In the genomic region with DNA sequence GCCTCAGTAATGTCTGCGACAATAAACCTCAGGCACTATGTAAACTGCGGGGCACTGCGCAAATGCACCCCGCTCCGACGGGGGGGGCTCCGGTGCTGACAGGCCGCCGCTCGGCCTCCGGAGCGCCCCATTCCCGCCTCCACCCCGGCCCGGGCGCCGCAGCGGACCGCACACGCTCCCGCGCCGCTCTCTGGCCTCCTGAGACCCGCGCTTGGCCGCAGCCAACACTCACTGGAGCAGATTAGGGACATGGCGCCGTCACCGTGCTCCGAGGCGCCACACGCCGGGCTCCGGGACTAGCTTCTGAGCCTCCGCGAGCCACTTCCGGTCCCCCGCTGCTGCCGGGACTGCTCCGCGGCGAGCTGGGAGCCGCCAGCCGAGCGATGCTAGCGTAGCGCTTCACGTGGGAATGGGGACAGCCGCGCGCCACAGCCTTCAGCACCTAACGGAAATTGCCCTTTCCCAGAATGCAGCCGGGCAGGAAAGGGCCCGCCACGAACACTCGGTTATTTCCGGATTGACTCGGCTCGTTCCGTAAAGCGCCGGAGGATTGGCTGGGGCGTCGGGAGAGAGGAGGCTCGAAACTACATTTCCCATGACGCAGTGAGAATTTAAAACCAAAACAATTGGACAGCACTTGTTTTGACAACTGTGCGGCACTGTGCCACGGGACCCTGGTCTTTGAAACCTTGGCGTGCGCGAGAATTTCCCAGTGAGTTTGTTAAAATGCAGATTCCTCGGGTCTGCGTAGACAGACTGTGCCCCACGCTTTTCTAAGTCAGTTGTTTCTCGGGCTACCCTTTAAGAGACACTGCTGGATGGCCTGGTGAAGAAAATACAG, we compare ENCODE assay signal across 1 cellular context.
TF ChIP-seq lines count a peak whose summit lies in the region.

A gene (minus strand): TSS at position 454 of the 841 bp plus-strand sequence. CDS start 203 bp downstream, at position 251.

TF ChIP-seq in HepG2, 621 proteins besides CTCF, POLR2A, EP300 and RAD21 (continued from another document and continues in another):
- TF ChIP-seq, protein P1, sequence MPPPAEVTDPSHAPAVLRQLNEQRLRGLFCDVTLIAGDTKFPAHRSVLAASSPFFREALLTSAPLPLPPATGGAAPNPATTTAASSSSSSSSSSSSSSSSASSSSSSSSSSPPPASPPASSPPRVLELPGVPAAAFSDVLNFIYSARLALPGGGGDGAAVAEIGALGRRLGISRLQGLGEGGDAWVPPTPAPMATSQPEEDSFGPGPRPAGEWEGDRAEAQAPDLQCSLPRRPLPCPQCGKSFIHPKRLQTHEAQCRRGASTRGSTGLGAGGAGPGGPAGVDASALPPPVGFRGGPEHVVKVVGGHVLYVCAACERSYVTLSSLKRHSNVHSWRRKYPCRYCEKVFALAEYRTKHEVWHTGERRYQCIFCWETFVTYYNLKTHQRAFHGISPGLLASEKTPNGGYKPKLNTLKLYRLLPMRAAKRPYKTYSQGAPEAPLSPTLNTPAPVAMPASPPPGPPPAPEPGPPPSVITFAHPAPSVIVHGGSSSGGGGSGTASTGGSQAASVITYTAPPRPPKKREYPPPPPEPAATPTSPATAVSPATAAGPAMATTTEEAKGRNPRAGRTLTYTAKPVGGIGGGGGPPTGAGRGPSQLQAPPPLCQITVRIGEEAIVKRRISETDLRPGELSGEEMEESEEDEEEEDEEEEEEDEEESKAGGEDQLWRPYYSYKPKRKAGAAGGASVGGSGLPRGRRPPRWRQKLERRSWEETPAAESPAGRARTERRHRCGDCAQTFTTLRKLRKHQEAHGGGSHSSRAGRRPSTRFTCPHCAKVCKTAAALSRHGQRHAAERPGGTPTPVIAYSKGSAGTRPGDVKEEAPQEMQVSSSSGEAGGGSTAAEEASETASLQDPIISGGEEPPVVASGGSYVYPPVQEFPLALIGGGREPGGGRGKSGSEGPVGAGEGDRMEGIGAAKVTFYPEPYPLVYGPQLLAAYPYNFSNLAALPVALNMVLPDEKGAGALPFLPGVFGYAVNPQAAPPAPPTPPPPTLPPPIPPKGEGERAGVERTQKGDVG (CRISPR knock-in tag; IDR thresholded peaks at IDR 0.05; ENCODE audit: borderline replicate concordance): no peak
- no peak for TF ChIP-seq KLF9 (CRISPR knock-in tag; IDR thresholded peaks at IDR 0.05; ENCODE audit: low read depth)
- TF ChIP-seq ZNF816 (CRISPR knock-in tag; IDR thresholded peaks at IDR 0.05; ENCODE audit: borderline replicate concordance): peak; percentile 54; the same call in 1 of the 2 replicates
- peak; percentile 94 for TF ChIP-seq PHF8 (CRISPR knock-in tag; IDR thresholded peaks at IDR 0.05)
- TF ChIP-seq, protein P2, sequence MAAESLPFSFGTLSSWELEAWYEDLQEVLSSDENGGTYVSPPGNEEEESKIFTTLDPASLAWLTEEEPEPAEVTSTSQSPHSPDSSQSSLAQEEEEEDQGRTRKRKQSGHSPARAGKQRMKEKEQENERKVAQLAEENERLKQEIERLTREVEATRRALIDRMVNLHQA (CRISPR knock-in tag; IDR thresholded peaks at IDR 0.05): no peak
- no peak for TF ChIP-seq ZNF672 (CRISPR knock-in tag; IDR thresholded peaks at IDR 0.05)
- TF ChIP-seq, protein P3, sequence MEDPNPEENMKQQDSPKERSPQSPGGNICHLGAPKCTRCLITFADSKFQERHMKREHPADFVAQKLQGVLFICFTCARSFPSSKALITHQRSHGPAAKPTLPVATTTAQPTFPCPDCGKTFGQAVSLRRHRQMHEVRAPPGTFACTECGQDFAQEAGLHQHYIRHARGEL (CRISPR knock-in tag; IDR thresholded peaks at IDR 0.05): no peak
- no peak for TF ChIP-seq PAX8 (CRISPR knock-in tag; IDR thresholded peaks at IDR 0.05; ENCODE audit: borderline replicate concordance)
- TF ChIP-seq ZNF850 (CRISPR knock-in tag; conservative IDR thresholded peaks at IDR 0.05): no peak; the same call in 1 of the 2 replicates
- no peak for TF ChIP-seq HNRNPUL1 (IDR thresholded peaks at IDR 0.05; ENCODE audit: low read depth, low read length)
- TF ChIP-seq HOXA9 (CRISPR knock-in tag; IDR thresholded peaks at IDR 0.05; ENCODE audit: borderline replicate concordance): 0 out of 2 replicates have a peak, but pooled peaks have one; percentile 18
- TF ChIP-seq SMARCE1 (IDR thresholded peaks at IDR 0.05; ENCODE audit: borderline replicate concordance): no peak
- TF ChIP-seq, protein P4, sequence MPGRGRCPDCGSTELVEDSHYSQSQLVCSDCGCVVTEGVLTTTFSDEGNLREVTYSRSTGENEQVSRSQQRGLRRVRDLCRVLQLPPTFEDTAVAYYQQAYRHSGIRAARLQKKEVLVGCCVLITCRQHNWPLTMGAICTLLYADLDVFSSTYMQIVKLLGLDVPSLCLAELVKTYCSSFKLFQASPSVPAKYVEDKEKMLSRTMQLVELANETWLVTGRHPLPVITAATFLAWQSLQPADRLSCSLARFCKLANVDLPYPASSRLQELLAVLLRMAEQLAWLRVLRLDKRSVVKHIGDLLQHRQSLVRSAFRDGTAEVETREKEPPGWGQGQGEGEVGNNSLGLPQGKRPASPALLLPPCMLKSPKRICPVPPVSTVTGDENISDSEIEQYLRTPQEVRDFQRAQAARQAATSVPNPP (CRISPR knock-in tag; IDR thresholded peaks at IDR 0.05): 0 out of 2 replicates have a peak, but pooled peaks have one; percentile 48
- no peak for TF ChIP-seq ZNF780A (CRISPR knock-in tag; IDR thresholded peaks at IDR 0.05)
- TF ChIP-seq HDAC1 (CRISPR knock-in tag; IDR thresholded peaks at IDR 0.05): peak; percentile 97
- TF ChIP-seq, protein P5, sequence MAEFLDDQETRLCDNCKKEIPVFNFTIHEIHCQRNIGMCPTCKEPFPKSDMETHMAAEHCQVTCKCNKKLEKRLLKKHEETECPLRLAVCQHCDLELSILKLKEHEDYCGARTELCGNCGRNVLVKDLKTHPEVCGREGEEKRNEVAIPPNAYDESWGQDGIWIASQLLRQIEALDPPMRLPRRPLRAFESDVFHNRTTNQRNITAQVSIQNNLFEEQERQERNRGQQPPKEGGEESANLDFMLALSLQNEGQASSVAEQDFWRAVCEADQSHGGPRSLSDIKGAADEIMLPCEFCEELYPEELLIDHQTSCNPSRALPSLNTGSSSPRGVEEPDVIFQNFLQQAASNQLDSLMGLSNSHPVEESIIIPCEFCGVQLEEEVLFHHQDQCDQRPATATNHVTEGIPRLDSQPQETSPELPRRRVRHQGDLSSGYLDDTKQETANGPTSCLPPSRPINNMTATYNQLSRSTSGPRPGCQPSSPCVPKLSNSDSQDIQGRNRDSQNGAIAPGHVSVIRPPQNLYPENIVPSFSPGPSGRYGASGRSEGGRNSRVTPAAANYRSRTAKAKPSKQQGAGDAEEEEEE (CRISPR knock-in tag; IDR thresholded peaks at IDR 0.05; ENCODE audit: borderline replicate concordance): no peak
- TF ChIP-seq KLF13 (CRISPR knock-in tag; IDR thresholded peaks at IDR 0.05): no peak
- TF ChIP-seq NFE2L1 (CRISPR knock-in tag; IDR thresholded peaks at IDR 0.05; ENCODE audit: borderline replicate concordance): no peak
- no peak for TF ChIP-seq KDM3A (CRISPR knock-in tag; IDR thresholded peaks at IDR 0.05; ENCODE audit: low read depth)
- TF ChIP-seq, protein P6, sequence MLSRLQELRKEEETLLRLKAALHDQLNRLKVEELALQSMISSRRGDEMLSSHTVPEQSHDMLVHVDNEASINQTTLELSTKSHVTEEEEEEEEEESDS (CRISPR knock-in tag; IDR thresholded peaks at IDR 0.05; ENCODE audit: borderline replicate concordance): peak; percentile 38; the same call in 1 of the 2 replicates
- TF ChIP-seq, protein P7, sequence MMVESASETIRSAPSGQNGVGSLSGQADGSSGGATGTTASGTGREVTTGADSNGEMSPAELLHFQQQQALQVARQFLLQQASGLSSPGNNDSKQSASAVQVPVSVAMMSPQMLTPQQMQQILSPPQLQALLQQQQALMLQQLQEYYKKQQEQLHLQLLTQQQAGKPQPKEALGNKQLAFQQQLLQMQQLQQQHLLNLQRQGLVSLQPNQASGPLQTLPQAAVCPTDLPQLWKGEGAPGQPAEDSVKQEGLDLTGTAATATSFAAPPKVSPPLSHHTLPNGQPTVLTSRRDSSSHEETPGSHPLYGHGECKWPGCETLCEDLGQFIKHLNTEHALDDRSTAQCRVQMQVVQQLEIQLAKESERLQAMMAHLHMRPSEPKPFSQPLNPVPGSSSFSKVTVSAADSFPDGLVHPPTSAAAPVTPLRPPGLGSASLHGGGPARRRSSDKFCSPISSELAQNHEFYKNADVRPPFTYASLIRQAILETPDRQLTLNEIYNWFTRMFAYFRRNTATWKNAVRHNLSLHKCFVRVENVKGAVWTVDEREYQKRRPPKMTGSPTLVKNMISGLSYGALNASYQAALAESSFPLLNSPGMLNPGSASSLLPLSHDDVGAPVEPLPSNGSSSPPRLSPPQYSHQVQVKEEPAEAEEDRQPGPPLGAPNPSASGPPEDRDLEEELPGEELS (CRISPR knock-in tag; IDR thresholded peaks at IDR 0.05): no peak
- TF ChIP-seq BRD4 (CRISPR knock-in tag; IDR thresholded peaks at IDR 0.05): no peak
- TF ChIP-seq, protein P8, sequence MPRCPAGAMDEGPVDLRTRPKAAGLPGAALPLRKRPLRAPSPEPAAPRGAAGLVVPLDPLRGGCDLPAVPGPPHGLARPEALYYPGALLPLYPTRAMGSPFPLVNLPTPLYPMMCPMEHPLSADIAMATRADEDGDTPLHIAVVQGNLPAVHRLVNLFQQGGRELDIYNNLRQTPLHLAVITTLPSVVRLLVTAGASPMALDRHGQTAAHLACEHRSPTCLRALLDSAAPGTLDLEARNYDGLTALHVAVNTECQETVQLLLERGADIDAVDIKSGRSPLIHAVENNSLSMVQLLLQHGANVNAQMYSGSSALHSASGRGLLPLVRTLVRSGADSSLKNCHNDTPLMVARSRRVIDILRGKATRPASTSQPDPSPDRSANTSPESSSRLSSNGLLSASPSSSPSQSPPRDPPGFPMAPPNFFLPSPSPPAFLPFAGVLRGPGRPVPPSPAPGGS (CRISPR knock-in tag; IDR thresholded peaks at IDR 0.05): peak; percentile 82; the same call in 1 of the 2 replicates
- TF ChIP-seq, protein P9, sequence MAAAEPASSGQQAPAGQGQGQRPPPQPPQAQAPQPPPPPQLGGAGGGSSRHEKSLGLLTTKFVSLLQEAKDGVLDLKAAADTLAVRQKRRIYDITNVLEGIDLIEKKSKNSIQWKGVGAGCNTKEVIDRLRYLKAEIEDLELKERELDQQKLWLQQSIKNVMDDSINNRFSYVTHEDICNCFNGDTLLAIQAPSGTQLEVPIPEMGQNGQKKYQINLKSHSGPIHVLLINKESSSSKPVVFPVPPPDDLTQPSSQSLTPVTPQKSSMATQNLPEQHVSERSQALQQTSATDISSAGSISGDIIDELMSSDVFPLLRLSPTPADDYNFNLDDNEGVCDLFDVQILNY (CRISPR knock-in tag; conservative IDR thresholded peaks at IDR 0.05): no peak
- TF ChIP-seq, protein P10, sequence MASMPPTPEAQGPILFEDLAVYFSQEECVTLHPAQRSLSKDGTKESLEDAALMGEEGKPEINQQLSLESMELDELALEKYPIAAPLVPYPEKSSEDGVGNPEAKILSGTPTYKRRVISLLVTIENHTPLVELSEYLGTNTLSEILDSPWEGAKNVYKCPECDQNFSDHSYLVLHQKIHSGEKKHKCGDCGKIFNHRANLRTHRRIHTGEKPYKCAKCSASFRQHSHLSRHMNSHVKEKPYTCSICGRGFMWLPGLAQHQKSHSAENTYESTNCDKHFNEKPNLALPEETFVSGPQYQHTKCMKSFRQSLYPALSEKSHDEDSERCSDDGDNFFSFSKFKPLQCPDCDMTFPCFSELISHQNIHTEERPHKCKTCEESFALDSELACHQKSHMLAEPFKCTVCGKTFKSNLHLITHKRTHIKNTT (CRISPR knock-in tag; IDR thresholded peaks at IDR 0.05): no peak
- TF ChIP-seq ZNF350 (CRISPR knock-in tag; IDR thresholded peaks at IDR 0.05; ENCODE audit: borderline replicate concordance, low read depth): 0 out of 2 replicates have a peak, but pooled peaks have one; percentile 51
- peak; percentile 78 for TF ChIP-seq YY1 (IDR thresholded peaks at IDR 0.05; ENCODE audit: insufficient read depth, insufficient replicate concordance, low read depth, low read length)
- peak; percentile 90; the same call in 1 of the 2 replicates for TF ChIP-seq MXD4 (CRISPR knock-in tag; IDR thresholded peaks at IDR 0.05)
- peak; percentile 61 for TF ChIP-seq ERF (CRISPR knock-in tag; IDR thresholded peaks at IDR 0.05)
- no peak for TF ChIP-seq CBX1 (IDR thresholded peaks at IDR 0.05; ENCODE audit: low read depth)
- no peak for TF ChIP-seq CCAR2 (optimal IDR thresholded peaks at IDR 0.05; ENCODE audit: low read depth, low read length)
- TF ChIP-seq, protein P11, sequence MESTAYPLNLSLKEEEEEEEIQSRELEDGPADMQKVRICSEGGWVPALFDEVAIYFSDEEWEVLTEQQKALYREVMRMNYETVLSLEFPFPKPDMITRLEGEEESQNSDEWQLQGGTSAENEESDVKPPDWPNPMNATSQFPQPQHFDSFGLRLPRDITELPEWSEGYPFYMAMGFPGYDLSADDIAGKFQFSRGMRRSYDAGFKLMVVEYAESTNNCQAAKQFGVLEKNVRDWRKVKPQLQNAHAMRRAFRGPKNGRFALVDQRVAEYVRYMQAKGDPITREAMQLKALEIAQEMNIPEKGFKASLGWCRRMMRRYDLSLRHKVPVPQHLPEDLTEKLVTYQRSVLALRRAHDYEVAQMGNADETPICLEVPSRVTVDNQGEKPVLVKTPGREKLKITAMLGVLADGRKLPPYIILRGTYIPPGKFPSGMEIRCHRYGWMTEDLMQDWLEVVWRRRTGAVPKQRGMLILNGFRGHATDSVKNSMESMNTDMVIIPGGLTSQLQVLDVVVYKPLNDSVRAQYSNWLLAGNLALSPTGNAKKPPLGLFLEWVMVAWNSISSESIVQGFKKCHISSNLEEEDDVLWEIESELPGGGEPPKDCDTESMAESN (CRISPR knock-in tag; conservative IDR thresholded peaks at IDR 0.05): peak; percentile 48; the same call in 1 of the 2 replicates
- TF ChIP-seq PRPF4 (IDR thresholded peaks at IDR 0.05; ENCODE audit: low read depth, low read length, poor library complexity, severe bottlenecking): no peak
- no peak for TF ChIP-seq ZNF235 (CRISPR knock-in tag; IDR thresholded peaks at IDR 0.05; ENCODE audit: borderline replicate concordance)
- TF ChIP-seq SALL2 (CRISPR knock-in tag; IDR thresholded peaks at IDR 0.05): peak; percentile 67; the same call in 1 of the 2 replicates
- TF ChIP-seq ZC3H4 (CRISPR knock-in tag; IDR thresholded peaks at IDR 0.05; ENCODE audit: borderline replicate concordance): no peak
- TF ChIP-seq ZMYM3 (CRISPR knock-in tag; IDR thresholded peaks at IDR 0.05): no peak
- peak; percentile 80 for TF ChIP-seq ZFY (CRISPR knock-in tag; IDR thresholded peaks at IDR 0.05)
- TF ChIP-seq NFIC (IDR thresholded peaks at IDR 0.05; ENCODE audit: low read length): no peak
- TF ChIP-seq, protein P12, sequence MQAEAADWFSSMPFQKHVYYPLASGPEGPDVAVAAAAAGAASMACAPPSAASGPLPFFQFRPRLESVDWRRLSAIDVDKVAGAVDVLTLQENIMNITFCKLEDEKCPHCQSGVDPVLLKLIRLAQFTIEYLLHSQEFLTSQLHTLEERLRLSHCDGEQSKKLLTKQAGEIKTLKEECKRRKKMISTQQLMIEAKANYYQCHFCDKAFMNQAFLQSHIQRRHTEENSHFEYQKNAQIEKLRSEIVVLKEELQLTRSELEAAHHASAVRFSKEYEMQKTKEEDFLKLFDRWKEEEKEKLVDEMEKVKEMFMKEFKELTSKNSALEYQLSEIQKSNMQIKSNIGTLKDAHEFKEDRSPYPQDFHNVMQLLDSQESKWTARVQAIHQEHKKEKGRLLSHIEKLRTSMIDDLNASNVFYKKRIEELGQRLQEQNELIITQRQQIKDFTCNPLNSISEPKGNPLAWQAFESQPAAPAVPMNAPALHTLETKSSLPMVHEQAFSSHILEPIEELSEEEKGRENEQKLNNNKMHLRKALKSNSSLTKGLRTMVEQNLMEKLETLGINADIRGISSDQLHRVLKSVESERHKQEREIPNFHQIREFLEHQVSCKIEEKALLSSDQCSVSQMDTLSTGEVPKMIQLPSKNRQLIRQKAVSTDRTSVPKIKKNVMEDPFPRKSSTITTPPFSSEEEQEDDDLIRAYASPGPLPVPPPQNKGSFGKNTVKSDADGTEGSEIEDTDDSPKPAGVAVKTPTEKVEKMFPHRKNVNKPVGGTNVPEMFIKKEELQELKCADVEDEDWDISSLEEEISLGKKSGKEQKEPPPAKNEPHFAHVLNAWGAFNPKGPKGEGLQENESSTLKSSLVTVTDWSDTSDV (CRISPR knock-in tag; IDR thresholded peaks at IDR 0.05): no peak
- no peak for TF ChIP-seq ATAD3A (CRISPR knock-in tag; IDR thresholded peaks at IDR 0.05)
